1 cellular context compared by ENCODE assay signal in genomic region chrX:103061486-103061885, GRCh38.
TF ChIP-seq lines count a peak whose summit lies in the region.

No MANE protein-coding gene starts in this region.

TF ChIP-seq in HepG2, 621 proteins besides CTCF, POLR2A, EP300 and RAD21:
- TF ChIP-seq ATF7 (IDR thresholded peaks at IDR 0.05) = no peak
- no peak for TF ChIP-seq ATF7 (CRISPR knock-in tag; IDR thresholded peaks at IDR 0.05)
- TF ChIP-seq FOXP1 (IDR thresholded peaks at IDR 0.05) = no peak
- peak; percentile 39; the same call in 1 of the 2 replicates for TF ChIP-seq FOXP1 (CRISPR knock-in tag; IDR thresholded peaks at IDR 0.05)
